35 cellular contexts compared by ENCODE assay signal in the genomic region with DNA sequence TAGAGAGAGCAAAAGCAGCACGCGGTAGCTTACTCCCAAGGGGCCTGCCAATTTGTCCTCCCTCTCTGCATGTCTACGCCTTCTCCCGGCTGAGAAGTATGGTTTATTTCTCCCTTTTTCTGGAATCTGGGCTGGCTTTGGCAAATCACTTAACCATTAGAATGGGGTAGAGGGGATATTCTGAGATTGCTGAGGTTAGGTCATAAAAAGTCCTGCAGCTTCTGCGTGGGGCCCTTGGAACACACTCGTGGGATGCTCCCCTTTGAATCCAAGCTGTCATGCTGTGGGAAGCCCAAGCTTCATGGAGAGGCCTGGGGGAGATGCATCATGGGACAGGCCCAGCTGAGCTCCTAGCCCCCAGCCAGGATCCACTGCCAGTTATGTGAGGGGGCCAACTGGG.
"Had no signal": no experiment of that assay in that cellular context is flagged by ENCODE, and none has a peak within 500 bp of the region (broad histone marks: within the 10 kb centered on the region; RNA-seq: fewer than 3 reads in every experiment).

No MANE protein-coding gene starts in this region.

- H3K9me3 ChIP-seq: MG63 had no signal

- H3K4me3 ChIP-seq: MG63 had no signal

- H3K4me2 ChIP-seq: KMS-11 had no signal

- H3K9ac ChIP-seq: KMS-11 had no signal

- H3K27me3 ChIP-seq: MG63 had no signal

- H3K27ac ChIP-seq: KMS-11 had no signal

- H3K36me3 ChIP-seq: MG63 had no signal

- DNase-seq: Karpas-422, Kasumi-1, MG63, MM.1S, MV-4-11, NCI-H1048, NCI-H1092, NCI-H1092 treated with DMSO at 0.1 percent for 48 hours, NCI-H1105, NCI-H1105 treated with DMSO at 0.1 percent for 48 hours, NCI-H1417, NCI-H1417 treated with DMSO at 0.1 percent for 48 hours, NCI-H1436, NCI-H1436 treated with DMSO at 0.1 percent for 48 hours, NCI-H146, NCI-H1694, NCI-H1694 treated with DMSO at 0.1 percent for 48 hours, NCI-H187, NCI-H1930, NCI-H2029, NCI-H2029 treated with DMSO at 0.1 percent for 48 hours, NCI-H2081, NCI-H2081 treated with DMSO at 0.1 percent for 48 hours, NCI-H2107, NCI-H2171, NCI-H2171 treated with DMSO at 0.1 percent for 48 hours, NCI-H2227 treated with DMSO at 0.1 percent for 48 hours, NCI-H226, NCI-H345, NCI-H446, NCI-H446 treated with DMSO at 0.1 percent for 48 hours, NCI-H510A, NCI-H510A treated with DMSO at 0.1 percent for 48 hours, NCI-H524 had no signal
